24 cellular contexts compared by ENCODE assay signal in genomic region chr15:70257047-70257446, GRCh38.
"Had no signal": no experiment of that assay in that cellular context is flagged by ENCODE, and none has a peak within 500 bp of the region (broad histone marks: within the 10 kb centered on the region; RNA-seq: fewer than 3 reads in every experiment).

No MANE protein-coding gene starts in this region.

- ATAC-seq: activated CD8-positive, alpha-beta T cell treated with anti-CD3 and anti-CD28 coated beads for 36 hours; activated naive CD4-positive, alpha-beta T cell treated with anti-CD3 and anti-CD28 coated beads, Interleukin-2, amount 50 U/mL, for 72 hours; activated T-cell treated with anti-CD3 and anti-CD28 coated beads, Interleukin-2, amount 50 U/mL, for 72 hours; stimulated activated effector memory CD8-positive, alpha-beta T cell treated with anti-CD3 and anti-CD28 coated beads, Interleukin-12 subunit alpha, Interleukin-12 subunit beta, amount 100 ng/mL, for 72 hours had no signal

- H3K27ac ChIP-seq: colonic mucosa, epithelial cell of prostate, esophagus squamous epithelium, left lung, right lobe of liver, thoracic aorta had no signal

- H3K36me3 ChIP-seq: colonic mucosa, esophagus squamous epithelium, left lung, right lobe of liver, thoracic aorta had no signal

- DNase-seq: activated CD4-positive, alpha-beta T cell treated with anti-CD3 and anti-CD28 coated beads for 1 hour; activated CD4-positive, alpha-beta T cell treated with anti-CD3 and anti-CD28 coated beads, Interleukin-2, amount 50 U/mL, for 1 hour; activated CD8-positive, alpha-beta T cell treated with anti-CD3 and anti-CD28 coated beads for 36 hours; activated naive CD4-positive, alpha-beta T cell; activated T-cell treated with anti-CD3 and anti-CD28 coated beads, Interleukin-2, amount 50 U/mL, for 72 hours; effector CD8-positive, alpha-beta T cell; esophagus squamous epithelium; foreskin melanocyte; glutamatergic neuron; mesendoderm; stimulated activated CD4-positive, alpha-beta T cell treated with anti-CD3 and anti-CD28 coated beads, Interleukin-12 subunit alpha, Interleukin-12 subunit beta, amount 100 ng/mL, for 4 hours; stimulated activated CD4-positive, alpha-beta T cell treated with anti-CD3 and anti-CD28 coated beads, Interleukin-4, amount 100 ng/mL, for 24 hours; T1000; trophoblast cell had no signal

- H3K27ac Mint-ChIP-seq: activated CD8-positive, alpha-beta T cell treated with anti-CD3 and anti-CD28 coated beads for 36 hours; activated naive CD4-positive, alpha-beta T cell treated with anti-CD3 and anti-CD28 coated beads, Interleukin-2, amount 50 U/mL, for 72 hours; activated T-cell treated with anti-CD3 and anti-CD28 coated beads, Interleukin-2, amount 50 U/mL, for 72 hours; stimulated activated effector memory CD8-positive, alpha-beta T cell treated with anti-CD3 and anti-CD28 coated beads, Interleukin-12 subunit alpha, Interleukin-12 subunit beta, amount 100 ng/mL, for 72 hours; stimulated activated naive CD8-positive, alpha-beta T cell treated with anti-CD3 and anti-CD28 coated beads, Interleukin-15, Interleukin-2, amounts not matched to agents 100 ng/mL and 50 ng/mL, for 24 hours; T-helper 1 cell treated with Interleukin-12 subunit alpha and Interleukin-12 subunit beta and Interleukin-4 antibody, amounts not matched to agents 30 μg/mL and 1 μg/mL, for 36 hours had no signal

- H3K9me3 Mint-ChIP-seq: activated T-cell treated with anti-CD3 and anti-CD28 coated beads, Interleukin-2, amount 50 U/mL, for 72 hours; stimulated activated effector memory CD8-positive, alpha-beta T cell treated with anti-CD3 and anti-CD28 coated beads, Interleukin-12 subunit alpha, Interleukin-12 subunit beta, amount 100 ng/mL, for 72 hours; stimulated activated naive CD8-positive, alpha-beta T cell treated with anti-CD3 and anti-CD28 coated beads, Interleukin-15, Interleukin-2, amounts not matched to agents 100 ng/mL and 50 ng/mL, for 24 hours; T-helper 1 cell treated with Interleukin-12 subunit alpha and Interleukin-12 subunit beta and Interleukin-4 antibody, amounts not matched to agents 30 μg/mL and 1 μg/mL, for 36 hours had no signal

- H3K4me3 ChIP-seq: colonic mucosa, esophagus squamous epithelium, left lung, lung, right lobe of liver, thoracic aorta had no signal

- H3K4me1 ChIP-seq: colonic mucosa, right lobe of liver had no signal

- H3K4me3 Mint-ChIP-seq: activated CD8-positive, alpha-beta T cell treated with anti-CD3 and anti-CD28 coated beads for 36 hours; activated T-cell treated with anti-CD3 and anti-CD28 coated beads, Interleukin-2, amount 50 U/mL, for 72 hours; stimulated activated effector memory CD8-positive, alpha-beta T cell treated with anti-CD3 and anti-CD28 coated beads, Interleukin-12 subunit alpha, Interleukin-12 subunit beta, amount 100 ng/mL, for 72 hours; stimulated activated naive CD8-positive, alpha-beta T cell treated with anti-CD3 and anti-CD28 coated beads, Interleukin-15, Interleukin-2, amounts not matched to agents 100 ng/mL and 50 ng/mL, for 24 hours; T-helper 1 cell treated with Interleukin-12 subunit alpha and Interleukin-12 subunit beta and Interleukin-4 antibody, amounts not matched to agents 30 μg/mL and 1 μg/mL, for 36 hours had no signal

- H3K9me3 ChIP-seq: colonic mucosa, esophagus squamous epithelium, left lung, right lobe of liver, thoracic aorta had no signal

- H3K27me3 ChIP-seq: colonic mucosa, left lung, right lobe of liver had no signal
